In the genomic region with DNA sequence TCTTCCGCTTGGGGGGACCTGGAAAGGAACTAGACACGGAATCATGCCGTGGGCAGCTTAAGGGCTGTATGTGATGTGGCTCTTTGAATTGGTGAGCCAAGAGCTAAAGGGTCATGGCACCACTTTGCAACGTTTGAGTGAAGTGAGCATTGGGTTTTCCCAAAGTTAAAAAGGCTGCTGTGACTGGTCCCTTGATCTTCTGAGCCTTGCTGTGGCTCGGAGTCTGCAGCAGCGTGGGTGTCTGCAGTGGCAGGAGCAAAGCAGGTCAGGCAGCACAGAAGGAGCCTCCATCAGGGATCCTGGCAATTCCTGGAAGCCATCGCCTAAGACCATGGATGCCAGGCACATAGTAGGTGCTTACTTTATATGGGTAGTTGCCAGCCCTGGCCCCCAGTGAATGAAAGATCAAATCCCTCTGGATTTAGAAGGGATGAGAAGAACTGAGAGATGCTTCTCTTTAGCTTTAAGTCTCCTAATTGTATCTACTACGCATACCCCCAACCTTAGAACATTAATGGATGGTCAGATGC, we compare ENCODE assay signal across 1 cellular context.
TF ChIP-seq lines count a peak whose summit lies in the region.

No MANE protein-coding gene starts in this region.

TF ChIP-seq in GM23338, 12 proteins besides CTCF, POLR2A, EP300 and RAD21 (continued from another document):
- TF ChIP-seq, protein P1, sequence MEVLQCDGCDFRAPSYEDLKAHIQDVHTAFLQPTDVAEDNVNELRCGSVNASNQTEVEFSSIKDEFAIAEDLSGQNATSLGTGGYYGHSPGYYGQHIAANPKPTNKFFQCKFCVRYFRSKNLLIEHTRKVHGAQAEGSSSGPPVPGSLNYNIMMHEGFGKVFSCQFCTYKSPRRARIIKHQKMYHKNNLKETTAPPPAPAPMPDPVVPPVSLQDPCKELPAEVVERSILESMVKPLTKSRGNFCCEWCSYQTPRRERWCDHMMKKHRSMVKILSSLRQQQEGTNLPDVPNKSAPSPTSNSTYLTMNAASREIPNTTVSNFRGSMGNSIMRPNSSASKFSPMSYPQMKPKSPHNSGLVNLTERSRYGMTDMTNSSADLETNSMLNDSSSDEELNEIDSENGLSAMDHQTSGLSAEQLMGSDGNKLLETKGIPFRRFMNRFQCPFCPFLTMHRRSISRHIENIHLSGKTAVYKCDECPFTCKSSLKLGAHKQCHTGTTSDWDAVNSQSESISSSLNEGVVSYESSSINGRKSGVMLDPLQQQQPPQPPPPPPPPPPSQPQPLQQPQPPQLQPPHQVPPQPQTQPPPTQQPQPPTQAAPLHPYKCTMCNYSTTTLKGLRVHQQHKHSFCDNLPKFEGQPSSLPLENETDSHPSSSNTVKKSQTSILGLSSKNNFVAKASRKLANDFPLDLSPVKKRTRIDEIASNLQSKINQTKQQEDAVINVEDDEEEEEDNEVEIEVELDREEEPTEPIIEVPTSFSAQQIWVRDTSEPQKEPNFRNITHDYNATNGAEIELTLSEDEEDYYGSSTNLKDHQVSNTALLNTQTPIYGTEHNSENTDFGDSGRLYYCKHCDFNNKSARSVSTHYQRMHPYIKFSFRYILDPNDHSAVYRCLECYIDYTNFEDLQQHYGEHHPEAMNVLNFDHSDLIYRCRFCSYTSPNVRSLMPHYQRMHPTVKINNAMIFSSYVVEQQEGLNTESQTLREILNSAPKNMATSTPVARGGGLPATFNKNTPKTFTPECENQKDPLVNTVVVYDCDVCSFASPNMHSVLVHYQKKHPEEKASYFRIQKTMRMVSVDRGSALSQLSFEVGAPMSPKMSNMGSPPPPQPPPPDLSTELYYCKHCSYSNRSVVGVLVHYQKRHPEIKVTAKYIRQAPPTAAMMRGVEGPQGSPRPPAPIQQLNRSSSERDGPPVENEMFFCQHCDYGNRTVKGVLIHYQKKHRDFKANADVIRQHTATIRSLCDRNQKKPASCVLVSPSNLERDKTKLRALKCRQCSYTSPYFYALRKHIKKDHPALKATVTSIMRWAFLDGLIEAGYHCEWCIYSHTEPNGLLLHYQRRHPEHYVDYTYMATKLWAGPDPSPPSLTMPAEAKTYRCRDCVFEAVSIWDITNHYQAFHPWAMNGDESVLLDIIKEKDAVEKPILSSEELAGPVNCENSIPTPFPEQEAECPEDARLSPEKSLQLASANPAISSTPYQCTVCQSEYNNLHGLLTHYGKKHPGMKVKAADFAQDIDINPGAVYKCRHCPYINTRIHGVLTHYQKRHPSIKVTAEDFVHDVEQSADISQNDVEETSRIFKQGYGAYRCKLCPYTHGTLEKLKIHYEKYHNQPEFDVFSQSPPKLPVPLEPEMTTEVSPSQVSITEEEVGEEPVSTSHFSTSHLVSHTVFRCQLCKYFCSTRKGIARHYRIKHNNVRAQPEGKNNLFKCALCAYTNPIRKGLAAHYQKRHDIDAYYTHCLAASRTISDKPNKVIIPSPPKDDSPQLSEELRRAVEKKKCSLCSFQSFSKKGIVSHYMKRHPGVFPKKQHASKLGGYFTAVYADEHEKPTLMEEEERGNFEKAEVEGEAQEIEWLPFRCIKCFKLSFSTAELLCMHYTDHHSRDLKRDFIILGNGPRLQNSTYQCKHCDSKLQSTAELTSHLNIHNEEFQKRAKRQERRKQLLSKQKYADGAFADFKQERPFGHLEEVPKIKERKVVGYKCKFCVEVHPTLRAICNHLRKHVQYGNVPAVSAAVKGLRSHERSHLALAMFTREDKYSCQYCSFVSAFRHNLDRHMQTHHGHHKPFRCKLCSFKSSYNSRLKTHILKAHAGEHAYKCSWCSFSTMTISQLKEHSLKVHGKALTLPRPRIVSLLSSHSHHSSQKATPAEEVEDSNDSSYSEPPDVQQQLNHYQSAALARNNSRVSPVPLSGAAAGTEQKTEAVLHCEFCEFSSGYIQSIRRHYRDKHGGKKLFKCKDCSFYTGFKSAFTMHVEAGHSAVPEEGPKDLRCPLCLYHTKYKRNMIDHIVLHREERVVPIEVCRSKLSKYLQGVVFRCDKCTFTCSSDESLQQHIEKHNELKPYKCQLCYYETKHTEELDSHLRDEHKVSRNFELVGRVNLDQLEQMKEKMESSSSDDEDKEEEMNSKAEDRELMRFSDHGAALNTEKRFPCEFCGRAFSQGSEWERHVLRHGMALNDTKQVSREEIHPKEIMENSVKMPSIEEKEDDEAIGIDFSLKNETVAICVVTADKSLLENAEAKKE (CRISPR knock-in tag; IDR thresholded peaks at IDR 0.05), result no peak
